In genomic region chr10:43032613-43033012, GRCh38 we compare ENCODE assay signal across 29 cellular contexts.
"Had no signal": no experiment of that assay in that cellular context is flagged by ENCODE, and none has a peak within 500 bp of the region (broad histone marks: within the 10 kb centered on the region; RNA-seq: fewer than 3 reads in every experiment).

No MANE protein-coding gene starts in this region.

- H3K27me3 Mint-ChIP-seq: dendritic cell treated with granulocyte-macrophage colony-stimulating factor and Interleukin-4, amounts not matched to agents 40 ng/mL and 50 ng/mL, for 4 days had no signal

- H3K4me3 ChIP-seq: colonic mucosa, coronary artery, dorsolateral prefrontal cortex, esophagus muscularis mucosa, esophagus squamous epithelium, gastrocnemius medialis, gastroesophageal sphincter, heart left ventricle, heart right ventricle had no signal

- H3K36me3 ChIP-seq: colonic mucosa, esophagus muscularis mucosa, esophagus squamous epithelium, gastrocnemius medialis, gastroesophageal sphincter, heart left ventricle, heart right ventricle had no signal

- H3K27me3 ChIP-seq: colonic mucosa, foreskin keratinocyte, gastrocnemius medialis, heart left ventricle had no signal

- H3K4me1 ChIP-seq: colonic mucosa, esophagus muscularis mucosa, esophagus squamous epithelium, foreskin keratinocyte, gastrocnemius medialis, gastroesophageal sphincter, heart right ventricle had no signal

- DNase-seq: colonic mucosa; cortex of kidney; dermis blood vessel endothelial cell; dorsolateral prefrontal cortex; effector CD4-positive, alpha-beta T cell; effector CD8-positive, alpha-beta T cell; effector memory CD4-positive, alpha-beta T cell; effector memory CD8-positive, alpha-beta T cell; endodermal cell; erythroblast; esophagus squamous epithelium; foreskin fibroblast; foreskin keratinocyte; foreskin melanocyte; gastrocnemius medialis; glutamatergic neuron; head of caudate nucleus; heart left ventricle; heart right ventricle had no signal

- FAIRE-seq: colon, endometrium, endothelial cell of umbilical vein, frontal cortex had no signal

- H3K4me3 Mint-ChIP-seq: dendritic cell treated with granulocyte-macrophage colony-stimulating factor and Interleukin-4, amounts not matched to agents 40 ng/mL and 50 ng/mL, for 4 days; effector memory CD8-positive, alpha-beta T cell; endodermal cell had no signal

- H3K27ac Mint-ChIP-seq: dendritic cell treated with granulocyte-macrophage colony-stimulating factor and Interleukin-4, amounts not matched to agents 40 ng/mL and 50 ng/mL, for 4 days; effector memory CD8-positive, alpha-beta T cell; endodermal cell had no signal

- H3K9me3 ChIP-seq: colonic mucosa, gastrocnemius medialis had no signal

- ATAC-seq: effector memory CD8-positive, alpha-beta T cell; esophagus mucosa; foreskin keratinocyte; gastrocnemius medialis; gastroesophageal sphincter; heart left ventricle; heart right ventricle had no signal

- H3K27ac ChIP-seq: colonic mucosa, coronary artery, dorsolateral prefrontal cortex, epithelial cell of prostate, esophagus muscularis mucosa, esophagus squamous epithelium, foreskin keratinocyte, gastrocnemius medialis, gastroesophageal sphincter, heart left ventricle, heart right ventricle had no signal
